ENCODE assay signal across 13 cellular contexts in the genomic region with DNA sequence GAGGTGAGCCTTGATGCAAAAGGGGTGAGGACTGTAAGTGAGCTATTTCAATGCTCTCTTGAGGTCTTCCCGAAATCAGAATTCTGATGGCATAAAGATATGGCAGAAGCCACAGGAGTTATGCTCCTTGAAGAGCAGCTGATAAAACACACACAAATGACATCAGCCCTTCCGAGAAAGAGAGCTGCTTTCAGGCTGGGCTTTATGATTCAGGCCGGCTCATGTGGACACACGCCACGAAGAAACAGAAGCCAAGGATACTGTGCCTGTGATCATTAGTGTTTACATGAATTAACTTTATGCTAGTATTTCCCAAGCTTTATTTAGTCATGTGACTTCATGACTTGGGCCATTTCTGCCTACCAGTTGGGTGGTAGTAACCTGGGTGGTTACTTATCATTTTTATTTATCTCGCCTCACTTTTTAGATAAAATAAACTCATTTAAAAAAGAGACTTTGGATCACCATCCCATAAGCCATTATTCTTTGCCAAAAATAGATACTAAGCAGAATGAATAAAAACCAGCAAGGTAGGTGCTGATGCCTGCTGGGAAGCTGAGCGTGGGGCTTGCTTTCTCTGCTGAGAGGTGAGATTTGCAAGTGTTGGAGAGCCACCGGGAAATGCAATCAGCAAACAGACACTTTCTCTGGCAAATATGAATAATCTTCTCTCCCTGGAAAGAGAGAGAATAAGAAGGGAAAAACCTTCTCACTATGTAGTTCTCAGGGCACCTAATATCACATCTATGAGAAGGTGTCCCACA.
DNase-seq lines count a peak whose midpoint lies in the region; ATAC-seq, FAIRE-seq and TF ChIP-seq lines count a peak whose summit lies in the region.
"Had no signal": no experiment of that assay in that cellular context is flagged by ENCODE, and none has a peak within 500 bp of the region (broad histone marks: within the 10 kb centered on the region; RNA-seq: fewer than 3 reads in every experiment).

No MANE protein-coding gene starts in this region.

- FAIRE-seq in bronchial epithelial cell (lab: Jason Lieb, UNC), result peak; percentile 40
- FAIRE-seq: frontal cortex had no signal

- H3K4me1 ChIP-seq in mucosa of descending colon (ENCODE audit: low read depth) (no peaks in the 10 kb centered on the region), colonic mucosa (no peaks in the 10 kb centered on the region)
- H3K4me1 ChIP-seq: thyroid gland had no signal

- peaks cover 1% of the 10 kb centered on the region for H3K36me3 ChIP-seq in bronchial epithelial cell (ENCODE audit: control insufficient read depth, insufficient read depth, low read length)
- no peaks in the 10 kb centered on the region for H3K36me3 ChIP-seq in mucosa of descending colon (ENCODE audit: low read depth)
- H3K36me3 ChIP-seq in colonic mucosa, result no peaks in the 10 kb centered on the region

- H3K4me1 Mint-ChIP-seq in activated naive CD8-positive, alpha-beta T cell treated with anti-CD3 and anti-CD28 coated beads, Interleukin-2, amount 50 U/mL, for 24 hours, result no peaks in the 10 kb centered on the region
- H3K4me1 Mint-ChIP-seq in activated T-cell treated with anti-CD3 and anti-CD28 coated beads, Interleukin-2, amount 50 U/mL, for 72 hours (ENCODE audit: low read depth), result no peaks in the 10 kb centered on the region
- H3K4me1 Mint-ChIP-seq: activated naive CD4-positive, alpha-beta T cell treated with anti-CD3 and anti-CD28 coated beads, Interleukin-2, amount 50 U/mL, for 24 hours had no signal

- no peaks in the 10 kb centered on the region for H3K27me3 Mint-ChIP-seq in activated naive CD8-positive, alpha-beta T cell treated with anti-CD3 and anti-CD28 coated beads, Interleukin-2, amount 50 U/mL, for 24 hours
- H3K27me3 Mint-ChIP-seq in activated T-cell treated with anti-CD3 and anti-CD28 coated beads, Interleukin-2, amount 50 U/mL, for 72 hours (ENCODE audit: low read depth), result no peaks in the 10 kb centered on the region
- H3K27me3 Mint-ChIP-seq: activated naive CD4-positive, alpha-beta T cell treated with anti-CD3 and anti-CD28 coated beads, Interleukin-2, amount 50 U/mL, for 24 hours had no signal

- no peaks in the 10 kb centered on the region for H3K9me3 ChIP-seq in mucosa of descending colon
- H3K9me3 ChIP-seq in colonic mucosa, result no peaks in the 10 kb centered on the region
- H3K9me3 ChIP-seq: thyroid gland had no signal

- no peaks in the 10 kb centered on the region for H3K27me3 ChIP-seq in bronchial epithelial cell (ENCODE audit: control insufficient read depth, insufficient read depth, low read length)
- H3K27me3 ChIP-seq in colonic mucosa, result no peaks in the 10 kb centered on the region
- H3K27me3 ChIP-seq: thyroid gland had no signal

- no peaks in the 10 kb centered on the region for H3K9me3 Mint-ChIP-seq in activated naive CD8-positive, alpha-beta T cell treated with anti-CD3 and anti-CD28 coated beads, Interleukin-2, amount 50 U/mL, for 24 hours
- no peaks in the 10 kb centered on the region for H3K9me3 Mint-ChIP-seq in activated T-cell treated with anti-CD3 and anti-CD28 coated beads, Interleukin-2, amount 50 U/mL, for 72 hours
- H3K9me3 Mint-ChIP-seq: activated naive CD4-positive, alpha-beta T cell treated with anti-CD3 and anti-CD28 coated beads, Interleukin-2, amount 50 U/mL, for 24 hours; CD8-positive, alpha-beta T cell had no signal

- intact Hi-C loops in mucosa of descending colon (cut with DNase I, micrococcal nuclease) (no loop called here), colonic mucosa (cut with DNase I) (loop anchor here (10.0 kb wide), 1 partner anchor 48 kb away; no protein-coding TSS in a partner anchor)

- no peaks in the 10 kb centered on the region for H3K36me3 Mint-ChIP-seq in activated naive CD8-positive, alpha-beta T cell treated with anti-CD3 and anti-CD28 coated beads, Interleukin-2, amount 50 U/mL, for 24 hours (ENCODE audit: low read depth)
- no peaks in the 10 kb centered on the region for H3K36me3 Mint-ChIP-seq in activated T-cell treated with anti-CD3 and anti-CD28 coated beads, Interleukin-2, amount 50 U/mL, for 72 hours (ENCODE audit: insufficient read depth in 2 of 2)
- H3K36me3 Mint-ChIP-seq: activated naive CD4-positive, alpha-beta T cell treated with anti-CD3 and anti-CD28 coated beads, Interleukin-2, amount 50 U/mL, for 24 hours; CD8-positive, alpha-beta T cell had no signal

- peak; percentile 74 for ATAC-seq in mucosa of descending colon
- no peak for ATAC-seq in activated naive CD8-positive, alpha-beta T cell treated with anti-CD3 and anti-CD28 coated beads, Interleukin-2, amount 50 U/mL, for 24 hours
- ATAC-seq in activated T-cell treated with anti-CD3 and anti-CD28 coated beads, Interleukin-2, amount 50 U/mL, for 72 hours (replicated peaks in 1 of 2), result no peak
- ATAC-seq: CD8-positive, alpha-beta T cell had no signal

- H3K4me3 Mint-ChIP-seq in activated naive CD8-positive, alpha-beta T cell treated with anti-CD3 and anti-CD28 coated beads, Interleukin-2, amount 50 U/mL, for 24 hours, result no peak overlapping the region
- no peak overlapping the region for H3K4me3 Mint-ChIP-seq in activated T-cell treated with anti-CD3 and anti-CD28 coated beads, Interleukin-2, amount 50 U/mL, for 72 hours
- H3K4me3 Mint-ChIP-seq: activated naive CD4-positive, alpha-beta T cell treated with anti-CD3 and anti-CD28 coated beads, Interleukin-2, amount 50 U/mL, for 24 hours; CD8-positive, alpha-beta T cell had no signal

- H3K27ac Mint-ChIP-seq in activated naive CD8-positive, alpha-beta T cell treated with anti-CD3 and anti-CD28 coated beads, Interleukin-2, amount 50 U/mL, for 24 hours, result no peak overlapping the region
- no peak overlapping the region for H3K27ac Mint-ChIP-seq in activated T-cell treated with anti-CD3 and anti-CD28 coated beads, Interleukin-2, amount 50 U/mL, for 72 hours
- H3K27ac Mint-ChIP-seq: activated naive CD4-positive, alpha-beta T cell treated with anti-CD3 and anti-CD28 coated beads, Interleukin-2, amount 50 U/mL, for 24 hours; CD8-positive, alpha-beta T cell had no signal

- TF ChIP-seq CTCF in AG10803 (conservative IDR thresholded peaks at IDR 0.05; ENCODE audit: low read length) (no peak), bronchial epithelial cell (IDR thresholded peaks at IDR 0.05; ENCODE audit: insufficient read depth, low read length, severe bottlenecking) (no peak), mucosa of descending colon (IDR thresholded peaks at IDR 0.05) (no peak), colonic mucosa (IDR thresholded peaks at IDR 0.05) (no peak)

- DNase-seq in AG10803 (ENCODE audit: low read depth), result peak; percentile 81
- DNase-seq in NCI-H2196 (lab: John Stamatoyannopoulos, UW; ENCODE audit: unreplicated experiment), result peak; percentile 88
- DNase-seq in bronchial epithelial cell (ENCODE audit: low read depth), result peak; percentile 95
- peak in 1 of 3 donors; percentile 26 for DNase-seq in mucosa of descending colon
- DNase-seq in activated naive CD8-positive, alpha-beta T cell treated with anti-CD3 and anti-CD28 coated beads, Interleukin-2, amount 50 U/mL, for 24 hours, result no peak
- DNase-seq in colonic mucosa, result no peak
- DNase-seq in inferior parietal cortex (ENCODE audit: extremely low spot score), result no peak
- DNase-seq in activated T-cell treated with anti-CD3 and anti-CD28 coated beads, Interleukin-2, amount 50 U/mL, for 72 hours, result no peak
- DNase-seq: CD8-positive, alpha-beta T cell; MV-4-11; thyroid gland had no signal

- H3K4me3 ChIP-seq in AG10803 (ENCODE audit: low read length) (no peak overlapping the region), bronchial epithelial cell (ENCODE audit: low read depth, low read length) (no peak overlapping the region), mucosa of descending colon (no peak overlapping the region), colonic mucosa (no peak overlapping the region)
- H3K4me3 ChIP-seq: thyroid gland had no signal

- H3K27ac ChIP-seq in colonic mucosa, result no peak overlapping the region
- H3K27ac ChIP-seq: thyroid gland had no signal

- H3K9ac ChIP-seq in colonic mucosa (ENCODE audit: low read depth in 2 of 2, low read length in 2 of 2), result no peak overlapping the region

Comparison
In these comparisons a context has a peak if more than half of its experiments do, and no peak if none do; other contexts are left out.
1. DNase-seq: peak in AG10803 (single experiment), NCI-H2196 (single experiment) and bronchial epithelial cell (single experiment); none in activated naive CD8-positive, alpha-beta T cell treated with anti-CD3 and anti-CD28 coated beads, Interleukin-2, amount 50 U/mL, for 24 hours (single experiment), colonic mucosa (single experiment), inferior parietal cortex (single experiment) and activated T-cell treated with anti-CD3 and anti-CD28 coated beads, Interleukin-2, amount 50 U/mL, for 72 hours (0 of 2).